ENCODE assay signal across 17 cellular contexts in the genomic region with DNA sequence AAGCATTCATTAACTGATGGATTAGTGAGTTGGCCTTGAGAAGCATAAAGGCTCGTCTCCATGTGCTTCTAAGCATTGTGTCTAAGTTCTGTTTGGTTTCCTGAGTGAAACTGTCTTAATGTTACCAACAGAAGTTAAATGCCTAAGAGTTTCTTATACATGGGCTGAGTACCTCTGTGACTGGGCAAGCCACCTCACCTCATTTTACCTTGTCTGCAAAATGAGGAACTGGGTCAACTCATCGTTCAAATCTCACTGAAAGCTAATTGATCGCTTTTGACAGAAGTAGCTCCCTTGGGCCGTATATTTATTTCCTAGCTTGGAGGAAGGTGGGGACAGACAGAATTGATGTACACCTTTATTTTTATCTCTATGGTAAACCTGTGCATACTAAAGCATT.
A peak's percentile ranks its signal among the peaks of the same experiment; 100 is the strongest.
DNase-seq lines count a peak whose midpoint lies in the region; ATAC-seq and TF ChIP-seq lines count a peak whose summit lies in the region.
"Had no signal": no experiment of that assay in that cellular context is flagged by ENCODE, and none has a peak within 500 bp of the region (broad histone marks: within the 10 kb centered on the region; RNA-seq: fewer than 3 reads in every experiment).

No MANE protein-coding gene starts in this region.

- WGBS in endodermal cell (ENCODE audit: insufficient coverage in 1 of 2, insufficient read length in 1 of 2), 2 experiments = 73 to 95% methylated on average over 3 to 4 of the region's 4 CpGs
- WGBS in upper lobe of left lung, 2 donors = 86 to 90% methylated on average over 4 of the region's 4 CpGs

- H3K36me3 Mint-ChIP-seq in endodermal cell (ENCODE audit: low read depth) (peaks cover 67% of the 10 kb centered on the region), MCF 10A (ENCODE audit: insufficient read depth, unreplicated experiment) (peaks cover 31% of the 10 kb centered on the region)
- no peaks in the 10 kb centered on the region for H3K36me3 Mint-ChIP-seq in stimulated activated effector memory CD8-positive, alpha-beta T cell treated with anti-CD3 and anti-CD28 coated beads, Interleukin-12 subunit alpha, Interleukin-12 subunit beta, amount 100 ng/mL, for 72 hours
- H3K36me3 Mint-ChIP-seq: CD4-positive, CD25-positive, alpha-beta regulatory T cell; CD8-positive, alpha-beta T cell had no signal

- no peak for DNase-seq in Panc1 (ENCODE audit: low read depth, low spot score)
- DNase-seq in endodermal cell = peak; percentile 2
- no peak for DNase-seq in tibial artery
- DNase-seq in upper lobe of left lung = no peak
- DNase-seq in MCF 10A (ENCODE audit: unreplicated experiment) = no peak
- no peak for DNase-seq in stimulated activated effector memory CD8-positive, alpha-beta T cell treated with anti-CD3 and anti-CD28 coated beads, Interleukin-12 subunit alpha, Interleukin-12 subunit beta, amount 100 ng/mL, for 72 hours (ENCODE audit: low spot score in 2 of 2)
- DNase-seq: 8988T; Caco-2; CD4-positive, CD25-positive, alpha-beta regulatory T cell; CD8-positive, alpha-beta T cell; DMS153; DND-41; H9 had no signal

- H3K4me2 ChIP-seq in BLaER1 = peak overlapping the region; percentile 5; the same call in 1 of the 2 replicates
- H3K4me2 ChIP-seq: GM23338 had no signal

- no peaks in the 10 kb centered on the region for H3K27me3 ChIP-seq in BLaER1
- no peaks in the 10 kb centered on the region for H3K27me3 ChIP-seq in Panc1 (ENCODE audit: control insufficient read depth, insufficient read depth, low read length)
- H3K27me3 ChIP-seq in endodermal cell (ENCODE audit: control insufficient read depth, insufficient read depth, low read length, poor library complexity, severe bottlenecking) = no peaks in the 10 kb centered on the region
- H3K27me3 ChIP-seq in tibial artery = no peaks in the 10 kb centered on the region
- H3K27me3 ChIP-seq in upper lobe of left lung = no peaks in the 10 kb centered on the region

- H3K9me3 ChIP-seq in BLaER1 (no peaks in the 10 kb centered on the region), Panc1 (ENCODE audit: control insufficient read depth, insufficient read depth, low read depth, low read length) (no peaks in the 10 kb centered on the region), endodermal cell (ENCODE audit: control insufficient read depth, low read length) (no peaks in the 10 kb centered on the region), tibial artery (no peaks in the 10 kb centered on the region), upper lobe of left lung (no peaks in the 10 kb centered on the region)
- H3K9me3 ChIP-seq: Caco-2 had no signal

- H3K36me3 ChIP-seq in BLaER1 = peaks cover 55% of the 10 kb centered on the region
- no peaks in the 10 kb centered on the region; the same call in 1 of the 2 replicates for H3K36me3 ChIP-seq in Panc1 (ENCODE audit: control insufficient read depth, insufficient read depth, low read length)
- peaks cover 75% of the 10 kb centered on the region for H3K36me3 ChIP-seq in endodermal cell (ENCODE audit: control insufficient read depth, insufficient read depth, low read length)
- peaks cover 0 to 4% (median 0%) of the 10 kb centered on the region in 3 donors for H3K36me3 ChIP-seq in tibial artery
- H3K36me3 ChIP-seq in upper lobe of left lung = no peaks in the 10 kb centered on the region

- peaks cover 4% of the 10 kb centered on the region; the same call in 1 of the 2 replicates for H3K4me1 ChIP-seq in BLaER1
- peaks cover 15% of the 10 kb centered on the region for H3K4me1 ChIP-seq in Panc1 (ENCODE audit: control insufficient read depth, insufficient read depth, low read length)
- peaks cover 14% of the 10 kb centered on the region for H3K4me1 ChIP-seq in endodermal cell (ENCODE audit: control insufficient read depth, insufficient read depth, low read length)
- H3K4me1 ChIP-seq in tibial artery = peaks cover 0 to 93% (median 58%) of the 10 kb centered on the region in 4 donors
- H3K4me1 ChIP-seq in upper lobe of left lung = peaks cover under 1 to 28% (median 18%) of the 10 kb centered on the region in 4 donors
- H3K4me1 ChIP-seq: Caco-2 had no signal

- peaks cover 44% of the 10 kb centered on the region; the same call in 1 of the 2 replicates for H4K20me1 ChIP-seq in BLaER1

- no peaks in the 10 kb centered on the region for H3K9me3 Mint-ChIP-seq in endodermal cell
- no peaks in the 10 kb centered on the region for H3K9me3 Mint-ChIP-seq in MCF 10A (ENCODE audit: unreplicated experiment)
- H3K9me3 Mint-ChIP-seq in stimulated activated effector memory CD8-positive, alpha-beta T cell treated with anti-CD3 and anti-CD28 coated beads, Interleukin-12 subunit alpha, Interleukin-12 subunit beta, amount 100 ng/mL, for 72 hours = no peaks in the 10 kb centered on the region
- H3K9me3 Mint-ChIP-seq: CD4-positive, CD25-positive, alpha-beta regulatory T cell; CD8-positive, alpha-beta T cell; GM23338; H9 had no signal

- peaks cover 36% of the 10 kb centered on the region for H3K4me1 Mint-ChIP-seq in endodermal cell
- peaks cover 20% of the 10 kb centered on the region for H3K4me1 Mint-ChIP-seq in MCF 10A (ENCODE audit: insufficient read depth, unreplicated experiment)
- H3K4me1 Mint-ChIP-seq in stimulated activated effector memory CD8-positive, alpha-beta T cell treated with anti-CD3 and anti-CD28 coated beads, Interleukin-12 subunit alpha, Interleukin-12 subunit beta, amount 100 ng/mL, for 72 hours = no peaks in the 10 kb centered on the region
- H3K4me1 Mint-ChIP-seq: CD4-positive, CD25-positive, alpha-beta regulatory T cell had no signal

- no TSS peak for BruUV-seq in Panc1 (replicated peaks; lab: Mats Ljungman, UMichigan)
- no TSS peak for BruUV-seq in MCF 10A (replicated peaks; lab: Mats Ljungman, UMichigan)

- POLR2A ChIA-PET in Panc1 (lab: Charles Lee) = no interaction called here
- POLR2A ChIA-PET in MCF 10A (lab: Yijun Ruan, JAX) = interaction anchor here (0.7 kb wide), 1 partner anchor 28 kb away, joined by 3 read pairs; no protein-coding TSS in a partner anchor

- H3K4me3 ChIP-seq in BLaER1 (no peak overlapping the region), Panc1 (ENCODE audit: low read depth in 2 of 2, low read length in 2 of 2) (no peak overlapping the region), endodermal cell (ENCODE audit: low read length) (no peak overlapping the region), tibial artery (no peak overlapping the region), upper lobe of left lung (no peak overlapping the region)
- H3K4me3 ChIP-seq: GM23338 had no signal

- no peak for TF ChIP-seq EP300 in upper lobe of left lung (IDR thresholded peaks at IDR 0.05)

- ATAC-seq in Panc1 (no peak), upper lobe of left lung (ENCODE audit: low FRiP score in 2 of 2) (no peak)
- no peak for ATAC-seq in stimulated activated effector memory CD8-positive, alpha-beta T cell treated with anti-CD3 and anti-CD28 coated beads, Interleukin-12 subunit alpha, Interleukin-12 subunit beta, amount 100 ng/mL, for 72 hours
- ATAC-seq: CD8-positive, alpha-beta T cell; GM23338; HCT116 had no signal

- in situ Hi-C loops in Panc1 (cut with HindIII; ENCODE audit: low pct_unique_long_range_greater_than_20kb, low sequenced_read_pairs) = no loop called here

- CTCF ChIA-PET in Panc1 (lab: Charles Lee) (no interaction called here), MCF 10A (lab: Yijun Ruan, JAX) (interaction anchor here (0.7 kb wide), 1 partner anchor 14 kb away, joined by 3 read pairs; no protein-coding TSS in a partner anchor)

- H3K9ac ChIP-seq in BLaER1 (no peak overlapping the region), endodermal cell (ENCODE audit: extremely low read depth, low read length, poor library complexity, severe bottlenecking) (no peak overlapping the region)

- H3K4me3 Mint-ChIP-seq in endodermal cell (no peak overlapping the region), MCF 10A (ENCODE audit: unreplicated experiment) (no peak overlapping the region)
- H3K4me3 Mint-ChIP-seq in stimulated activated effector memory CD8-positive, alpha-beta T cell treated with anti-CD3 and anti-CD28 coated beads, Interleukin-12 subunit alpha, Interleukin-12 subunit beta, amount 100 ng/mL, for 72 hours = no peak overlapping the region
- H3K4me3 Mint-ChIP-seq: CD4-positive, CD25-positive, alpha-beta regulatory T cell; CD8-positive, alpha-beta T cell; GM23338; H9 had no signal

- intact Hi-C loops in Panc1 (cut with micrococcal nuclease; ENCODE audit: unreplicated experiment) (no loop called here), tibial artery (cut with DNase I; ENCODE audit: low total_unique reads) (no loop called here), MCF 10A (cut with micrococcal nuclease) (no loop called here)

- H3K27me3 Mint-ChIP-seq in endodermal cell (ENCODE audit: insufficient read depth) (no peaks in the 10 kb centered on the region), MCF 10A (ENCODE audit: insufficient read depth, unreplicated experiment) (no peaks in the 10 kb centered on the region)

- no peak overlapping the region for H3K27ac ChIP-seq in BLaER1
- 0 out of 2 replicates have a peak overlapping the region, but pooled peaks have one; percentile 30 for H3K27ac ChIP-seq in Panc1 (ENCODE audit: low read length)
- H3K27ac ChIP-seq in endodermal cell (ENCODE audit: low read depth, low read length) = no peak overlapping the region
- H3K27ac ChIP-seq in tibial artery = peak overlapping the region; percentile 62 to 66
- no peak overlapping the region for H3K27ac ChIP-seq in upper lobe of left lung
- H3K27ac ChIP-seq: C4-2B had no signal

- no peak for TF ChIP-seq POLR2A in upper lobe of left lung (IDR thresholded peaks at IDR 0.05)

- TF ChIP-seq CTCF in Panc1 (IDR thresholded peaks at IDR 0.05) (no peak), endodermal cell (conservative IDR thresholded peaks at IDR 0.05) (no peak), tibial artery (IDR thresholded peaks at IDR 0.05) (no peak), upper lobe of left lung (IDR thresholded peaks at IDR 0.05) (no peak), MCF 10A (IDR thresholded peaks at IDR 0.05; ENCODE audit: unreplicated experiment) (no peak)

- H3K27ac Mint-ChIP-seq in endodermal cell (no peak overlapping the region), MCF 10A (ENCODE audit: low read depth, unreplicated experiment) (no peak overlapping the region)
- no peak overlapping the region for H3K27ac Mint-ChIP-seq in stimulated activated effector memory CD8-positive, alpha-beta T cell treated with anti-CD3 and anti-CD28 coated beads, Interleukin-12 subunit alpha, Interleukin-12 subunit beta, amount 100 ng/mL, for 72 hours
- H3K27ac Mint-ChIP-seq: CD4-positive, CD25-positive, alpha-beta regulatory T cell; CD8-positive, alpha-beta T cell; GM23338 had no signal

Comparison
In these comparisons a context has a peak if more than half of its experiments do, and no peak if none do; other contexts are left out.
1. H3K27ac ChIP-seq: peak in Panc1 (single experiment) and tibial artery (2 of 2); none in BLaER1 (single experiment), endodermal cell (single experiment) and upper lobe of left lung (0 of 4).